In the genomic region with DNA sequence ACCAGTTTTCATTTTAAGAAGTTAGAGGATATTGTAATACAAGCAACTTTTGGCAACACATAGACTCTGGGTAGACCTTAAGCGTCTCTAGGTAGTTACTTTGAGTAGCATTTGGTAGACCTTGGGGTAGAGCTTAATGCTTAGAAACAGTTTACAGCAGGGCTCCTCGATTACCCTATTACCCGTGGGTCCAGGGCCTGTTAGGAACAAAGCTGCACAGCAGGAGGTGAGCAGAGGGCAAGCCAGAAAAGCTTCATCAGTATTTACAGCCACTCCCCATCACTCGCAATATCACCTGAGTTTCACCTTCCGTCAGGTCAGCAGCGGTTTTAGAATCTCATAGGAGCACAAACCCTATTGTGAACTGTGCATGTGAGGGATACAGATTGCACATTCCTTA, we compare ENCODE assay signal across 17 cellular contexts.
DNase-seq lines count a peak whose midpoint lies in the region; ATAC-seq and TF ChIP-seq lines count a peak whose summit lies in the region.
"Had no signal": no experiment of that assay in that cellular context is flagged by ENCODE, and none has a peak within 500 bp of the region (broad histone marks: within the 10 kb centered on the region; RNA-seq: fewer than 3 reads in every experiment).

No MANE protein-coding gene starts in this region.

- H3K36me3 ChIP-seq in endodermal cell (ENCODE audit: control insufficient read depth, insufficient read depth, low read length): no peaks in the 10 kb centered on the region
- H3K36me3 ChIP-seq in neural progenitor cell: no peaks in the 10 kb centered on the region
- H3K36me3 ChIP-seq: BLaER1 treated with 17β-estradiol and CSF1 and Interleukin-3, amounts not matched to agents 10 nM and 100 nM had no signal

- no peaks in the 10 kb centered on the region for H3K9me3 Mint-ChIP-seq in endodermal cell
- H3K9me3 Mint-ChIP-seq in neural progenitor cell: no peaks in the 10 kb centered on the region
- H3K9me3 Mint-ChIP-seq: CD8-positive, alpha-beta T cell had no signal

- no peaks in the 10 kb centered on the region for H3F3A ChIP-seq in neural progenitor cell (ENCODE audit: low read depth)

- H3K9me3 ChIP-seq in endodermal cell (ENCODE audit: control insufficient read depth, low read length) (no peaks in the 10 kb centered on the region), neural progenitor cell (ENCODE audit: low read depth) (no peaks in the 10 kb centered on the region)

- no peaks in the 10 kb centered on the region for H3K79me2 ChIP-seq in neural progenitor cell (ENCODE audit: low read depth)

- H3K27me3 Mint-ChIP-seq in endodermal cell (ENCODE audit: insufficient read depth) (no peaks in the 10 kb centered on the region), neural progenitor cell (ENCODE audit: insufficient read depth, low read depth) (no peaks in the 10 kb centered on the region)

- peaks cover 9% of the 10 kb centered on the region for H3K4me1 Mint-ChIP-seq in endodermal cell
- H3K4me1 Mint-ChIP-seq in neural progenitor cell: peaks cover 12% of the 10 kb centered on the region
- H3K4me1 Mint-ChIP-seq: B cell had no signal

- no peak for TF ChIP-seq CTCF in endodermal cell (conservative IDR thresholded peaks at IDR 0.05)
- no peak for TF ChIP-seq CTCF in neural progenitor cell (IDR thresholded peaks at IDR 0.05)

- H3K4me3 ChIP-seq in endodermal cell (ENCODE audit: low read length) (no peak overlapping the region), neural progenitor cell (no peak overlapping the region)
- H3K4me3 ChIP-seq: BLaER1 treated with 17β-estradiol and CSF1 and Interleukin-3, amounts not matched to agents 10 nM and 100 nM had no signal

- TF ChIP-seq POLR2A in erythroblast (IDR thresholded peaks at IDR 0.05; ENCODE audit: low read length): no peak

- peak; percentile 50 for DNase-seq in NCI-H748 (lab: John Stamatoyannopoulos, UW; ENCODE audit: unreplicated experiment)
- no peak for DNase-seq in NCI-H748 treated with DMSO at 0.1 percent for 48 hours (lab: John Stamatoyannopoulos, UW)
- peak; percentile 69 for DNase-seq in endodermal cell
- DNase-seq in iPS-NIHi11 (ENCODE audit: low spot score): peak; percentile 7
- peak; percentile 21 for DNase-seq in neural progenitor cell (ENCODE audit: low spot score)
- no peak for DNase-seq in nucleus accumbens (lab: John Stamatoyannopoulos, UW)
- no peak for DNase-seq in erythroblast (lab: John Stamatoyannopoulos, UW)
- DNase-seq: 8988T; Calu3; CD8-positive, alpha-beta T cell; DMS79 treated with DMSO at 0.1 percent for 48 hours; GF-D8; HCEC 1CT; IMR-90 had no signal

- H4K20me1 ChIP-seq in neural progenitor cell (ENCODE audit: low read depth): no peaks in the 10 kb centered on the region

- peak overlapping the region; percentile 27 for H3K4me2 ChIP-seq in neural progenitor cell
- H3K4me2 ChIP-seq: BLaER1 treated with 17β-estradiol and CSF1 and Interleukin-3, amounts not matched to agents 10 nM and 100 nM had no signal

- H3K27ac Mint-ChIP-seq in endodermal cell (no peak overlapping the region), neural progenitor cell (no peak overlapping the region)
- H3K27ac Mint-ChIP-seq: B cell; CD8-positive, alpha-beta T cell had no signal

- H3K27me3 ChIP-seq in endodermal cell (ENCODE audit: control insufficient read depth, insufficient read depth, low read length, poor library complexity, severe bottlenecking) (no peaks in the 10 kb centered on the region), neural progenitor cell (no peaks in the 10 kb centered on the region)

- H3K4me1 ChIP-seq in endodermal cell (ENCODE audit: control insufficient read depth, insufficient read depth, low read length) (no peaks in the 10 kb centered on the region), neural progenitor cell (peaks cover 12% of the 10 kb centered on the region)

- 43 to 76% methylated on average over 2 to 6 of the region's 6 CpGs for WGBS in endodermal cell (ENCODE audit: insufficient coverage in 1 of 2, insufficient read length in 1 of 2), 2 experiments

- no peaks in the 10 kb centered on the region for H3K36me3 Mint-ChIP-seq in endodermal cell (ENCODE audit: low read depth)
- no peaks in the 10 kb centered on the region for H3K36me3 Mint-ChIP-seq in neural progenitor cell
- H3K36me3 Mint-ChIP-seq: CD8-positive, alpha-beta T cell had no signal

- no peak overlapping the region for H3K4me3 Mint-ChIP-seq in endodermal cell
- no peak overlapping the region for H3K4me3 Mint-ChIP-seq in neural progenitor cell
- H3K4me3 Mint-ChIP-seq: B cell; CD8-positive, alpha-beta T cell had no signal

- no peak for ATAC-seq in HG02763 (IDR thresholded peaks at IDR 0.05; ENCODE audit: unreplicated experiment)
- ATAC-seq: CD8-positive, alpha-beta T cell had no signal

- H2AFZ ChIP-seq in neural progenitor cell (replicated peaks): no peak overlapping the region

- H3K27ac ChIP-seq in endodermal cell (ENCODE audit: low read depth, low read length): no peak overlapping the region
- H3K27ac ChIP-seq in neural progenitor cell: no peak overlapping the region
- H3K27ac ChIP-seq: BLaER1 treated with 17β-estradiol and CSF1 and Interleukin-3, amounts not matched to agents 10 nM and 100 nM had no signal

- H3K9ac ChIP-seq in endodermal cell (ENCODE audit: extremely low read depth, low read length, poor library complexity, severe bottlenecking): no peak overlapping the region
- no peak overlapping the region for H3K9ac ChIP-seq in neural progenitor cell
- H3K9ac ChIP-seq: BLaER1 treated with 17β-estradiol and CSF1 and Interleukin-3, amounts not matched to agents 10 nM and 100 nM had no signal

Comparison
In these comparisons a context has a peak if more than half of its experiments do, and no peak if none do; other contexts are left out.
1. DNase-seq: peak in NCI-H748 (single experiment), endodermal cell (single experiment), iPS-NIHi11 (single experiment) and neural progenitor cell (single experiment); none in NCI-H748 treated with DMSO at 0.1 percent for 48 hours (single experiment), nucleus accumbens (0 of 56) and erythroblast (0 of 2).